In genomic region chr7:4726568-4726967, GRCh38 we compare ENCODE assay signal across 13 cellular contexts. TPM values are rescaled to one million over a fixed set of nuclear protein-coding genes. Genes with fewer than 3 reads are reported as not detected.
DNase-seq lines count a peak whose midpoint lies in the region; ATAC-seq, FAIRE-seq and TF ChIP-seq lines count a peak whose summit lies in the region.
"Had no signal": no experiment of that assay in that cellular context is flagged by ENCODE, and none has a peak within 500 bp of the region (broad histone marks: within the 10 kb centered on the region; RNA-seq: fewer than 3 reads in every experiment).

No MANE protein-coding gene starts in this region.

- H4K91ac ChIP-seq in trophoblast cell (ENCODE audit: low read depth, low read length): no peak overlapping the region

- H3K23ac ChIP-seq in trophoblast cell (ENCODE audit: low read length): no peak overlapping the region

- H2BK120ac ChIP-seq in trophoblast cell (ENCODE audit: insufficient read depth, low read length, poor library complexity): no peak overlapping the region

- peaks cover 9 to 97% (median 60%) of the 10 kb centered on the region in 9 donors for H3K4me1 ChIP-seq in heart right ventricle
- H3K4me1 ChIP-seq in trophoblast cell (ENCODE audit: control insufficient read depth in 1 of 2, insufficient read depth in 2 of 2, low read length in 2 of 2): peaks cover 19 to 25% of the 10 kb centered on the region in 2 experiments
- peaks cover 27 to 52% (median 34%) of the 10 kb centered on the region in 4 donors for H3K4me1 ChIP-seq in upper lobe of left lung
- no peaks in the 10 kb centered on the region for H3K4me1 ChIP-seq in BE2C

- H3K9ac ChIP-seq in trophoblast cell (ENCODE audit: low read length): no peak overlapping the region

- H3K36me3 ChIP-seq in heart right ventricle (peaks cover 0 to 43% (median 0%) of the 10 kb centered on the region in 9 donors), trophoblast cell (ENCODE audit: control insufficient read depth in 1 of 2, insufficient read depth in 2 of 2, low read length in 2 of 2) (peaks cover 5 to 14% of the 10 kb centered on the region in 2 experiments), upper lobe of left lung (peaks cover 0 to 22% (median 12%) of the 10 kb centered on the region in 4 donors), BE2C (peaks cover 22% of the 10 kb centered on the region)

- intact Hi-C loops in heart right ventricle (cut with DNase I): no loop called here
- intact Hi-C loops in Right ventricle myocardium inferior (cut with DNase I): no loop called here
- intact Hi-C loops in dorsolateral prefrontal cortex (cut with DNase I): no loop called here

- ATAC-seq in heart right ventricle: no peak
- no peak for ATAC-seq in Right ventricle myocardium inferior
- no peak for ATAC-seq in upper lobe of left lung (ENCODE audit: low FRiP score in 2 of 2)
- ATAC-seq: mucosa of descending colon had no signal

- 87 to 92% methylated on average over 9 of the region's 9 CpGs for WGBS in heart right ventricle, 2 donors
- WGBS in trophoblast cell (ENCODE audit: extremely low coverage, insufficient coverage, insufficient read length): no CpG with 5 or more reads among the region's 9 CpGs
- 75% methylated on average over 9 of the region's 9 CpGs for WGBS in upper lobe of left lung, 2 donors

- no peak overlapping the region for H2BK5ac ChIP-seq in trophoblast cell (ENCODE audit: low read depth, low read length, poor library complexity)

- TF ChIP-seq CTCF in heart right ventricle (IDR thresholded peaks at IDR 0.05) (no peak), dorsolateral prefrontal cortex (IDR thresholded peaks at IDR 0.05 in 54 of 56, conservative IDR thresholded peaks at IDR 0.05 in 2 of 56; ENCODE audit: low read depth in 1 of 56, partially characterized antibody in 56 of 56) (no peak), upper lobe of left lung (IDR thresholded peaks at IDR 0.05) (no peak), BE2C (IDR thresholded peaks at IDR 0.05; ENCODE audit: low read depth, low read length) (no peak)

- H3K18ac ChIP-seq in trophoblast cell (ENCODE audit: low read length): no peak overlapping the region

- no peaks in the 10 kb centered on the region for H3K9me3 ChIP-seq in heart right ventricle
- peaks cover 2% of the 10 kb centered on the region for H3K9me3 ChIP-seq in trophoblast cell (ENCODE audit: insufficient read depth, low read depth, low read length)
- H3K9me3 ChIP-seq in upper lobe of left lung: no peaks in the 10 kb centered on the region
- no peaks in the 10 kb centered on the region for H3K9me3 ChIP-seq in BE2C
- H3K9me3 ChIP-seq: mucosa of descending colon had no signal

- FAIRE-seq in frontal cortex (lab: Jason Lieb, UNC): no peak

- peaks cover 2% of the 10 kb centered on the region for H3K79me2 ChIP-seq in trophoblast cell (ENCODE audit: control insufficient read depth, insufficient read depth, low read length, poor library complexity)

- peaks cover 7% of the 10 kb centered on the region for H3K79me1 ChIP-seq in trophoblast cell (ENCODE audit: low read length)

- H3K14ac ChIP-seq in trophoblast cell (ENCODE audit: low read length): no peak overlapping the region

- no peak for TF ChIP-seq EP300 in upper lobe of left lung (IDR thresholded peaks at IDR 0.05)

- no peak overlapping the region for H4K8ac ChIP-seq in trophoblast cell (ENCODE audit: low read depth, low read length)

- H3K27me3 ChIP-seq in heart right ventricle: no peaks in the 10 kb centered on the region
- no peaks in the 10 kb centered on the region for H3K27me3 ChIP-seq in dorsolateral prefrontal cortex
- H3K27me3 ChIP-seq in trophoblast cell (ENCODE audit: insufficient read depth, low read length): no peaks in the 10 kb centered on the region
- no peaks in the 10 kb centered on the region for H3K27me3 ChIP-seq in upper lobe of left lung
- no peaks in the 10 kb centered on the region for H3K27me3 ChIP-seq in BE2C

- DNase-seq in heart right ventricle: no peak
- no peak for DNase-seq in Right ventricle myocardium inferior (ENCODE audit: missing footprints)
- DNase-seq in dorsolateral prefrontal cortex: no peak
- DNase-seq in trophoblast cell: no peak
- no peak for DNase-seq in upper lobe of left lung
- DNase-seq in BE2C: no peak
- DNase-seq in frontal cortex (ENCODE audit: low spot score in 2 of 2): no peak
- no peak for DNase-seq in NOMO-1 treated with dmso at 0.1 percent for 144 hours (lab: John Stamatoyannopoulos, UW; ENCODE audit: unreplicated experiment)
- DNase-seq: mucosa of descending colon, NCI-H1436, NCI-H526, SHP77 treated with DMSO at 0.1 percent for 48 hours had no signal

- H3K4me3 ChIP-seq in heart right ventricle (peak overlapping the region in 1 of 10 donors; percentile 62), dorsolateral prefrontal cortex (peak overlapping the region in 2 of 59 donors; percentile 64 to 70), trophoblast cell (ENCODE audit: low read depth, low read length) (no peak overlapping the region), upper lobe of left lung (no peak overlapping the region), BE2C (ENCODE audit: low read depth, low read length) (no peak overlapping the region)
- H3K4me3 ChIP-seq: mucosa of descending colon had no signal

- H3K27ac ChIP-seq in heart right ventricle: peak overlapping the region in 9 of 10 donors; percentile 81 to 97 (median 93)
- H3K27ac ChIP-seq in dorsolateral prefrontal cortex: peak overlapping the region in 55 of 59 donors; percentile 34 to 99 (median 96)
- H3K27ac ChIP-seq in trophoblast cell (ENCODE audit: low read depth, low read length): peak overlapping the region; percentile 1
- peak overlapping the region; percentile 90 to 94 (median 92) for H3K27ac ChIP-seq in upper lobe of left lung
- H3K27ac ChIP-seq: VCaP had no signal

- H2AK5ac ChIP-seq in trophoblast cell (ENCODE audit: low read length): no peak overlapping the region

- no peak overlapping the region for H2AFZ ChIP-seq in trophoblast cell (ENCODE audit: insufficient read depth, low read length, poor library complexity)

- no peak overlapping the region for H2BK12ac ChIP-seq in trophoblast cell (ENCODE audit: low read length)

- no peak overlapping the region for H4K12ac ChIP-seq in trophoblast cell (ENCODE audit: low read depth, low read length)

- no peak for TF ChIP-seq POLR2A in upper lobe of left lung (IDR thresholded peaks at IDR 0.05)

- H3K4me2 ChIP-seq in trophoblast cell (ENCODE audit: low read length): no peak overlapping the region

- no peak overlapping the region for H3K4ac ChIP-seq in trophoblast cell (ENCODE audit: low read depth, low read length)

RNA-seq across cellular contexts. Expression of gene FOXK1, which starts 44.5 kb away (rescaled TPM):
- total RNA-seq in heart right ventricle (10 to 100 TPM; 17.6 to 30.6 (median 25.4) TPM), Right ventricle myocardium inferior (16.8 TPM), dorsolateral prefrontal cortex (10 to 100 TPM; 45.2 to 88.6 (median 58.7) TPM), upper lobe of left lung (10 to 100 TPM; 25.1 to 40.7 (median 34.1) TPM), frontal cortex (17.5 TPM)
- polyA plus RNA-seq in heart right ventricle: 1 to 10 TPM; 3.6 to 9.8 TPM
- 6.5 and 6.6 TPM in 2 replicates for polyA plus RNA-seq in trophoblast cell (2013)
- polyA plus RNA-seq in BE2C (2012; ENCODE audit: insufficient read depth, insufficient read length, low read depth): 26.0 TPM

RNA-seq across cellular contexts. Expression of gene AP5Z1, which starts 48.9 kb away (rescaled TPM):
- total RNA-seq in heart right ventricle: 10 to 100 TPM in 7 of 10 donors, 1 to 10 TPM in 3; 8.5 to 16.7 (median 12.4) TPM
- 10 to 100 TPM; 20.0 to 30.9 TPM for polyA plus RNA-seq in heart right ventricle
- 14.4 TPM for total RNA-seq in Right ventricle myocardium inferior
- total RNA-seq in dorsolateral prefrontal cortex: 10 to 100 TPM; 24.1 to 55.6 (median 34.6) TPM
- 19.8 and 22.2 TPM in 2 replicates for polyA plus RNA-seq in trophoblast cell (2013)
- 100 to 1,000 TPM in 1 of 6 donors, 10 to 100 TPM in 5; 23.4 to 152 (median 52.1) TPM for total RNA-seq in upper lobe of left lung
- polyA plus RNA-seq in BE2C (2012; ENCODE audit: insufficient read depth, insufficient read length, low read depth): 37.9 TPM
- 14.7 TPM for total RNA-seq in frontal cortex

Comparison
In these comparisons a context has a peak if more than half of its experiments do, and no peak if none do; other contexts are left out.
1. H3K27ac ChIP-seq: peak in every context shown above with its lines; median percentile 96 in dorsolateral prefrontal cortex; 93 in heart right ventricle; 92 in upper lobe of left lung; 1 in trophoblast cell.